28 cellular contexts compared by ENCODE assay signal in the genomic region with DNA sequence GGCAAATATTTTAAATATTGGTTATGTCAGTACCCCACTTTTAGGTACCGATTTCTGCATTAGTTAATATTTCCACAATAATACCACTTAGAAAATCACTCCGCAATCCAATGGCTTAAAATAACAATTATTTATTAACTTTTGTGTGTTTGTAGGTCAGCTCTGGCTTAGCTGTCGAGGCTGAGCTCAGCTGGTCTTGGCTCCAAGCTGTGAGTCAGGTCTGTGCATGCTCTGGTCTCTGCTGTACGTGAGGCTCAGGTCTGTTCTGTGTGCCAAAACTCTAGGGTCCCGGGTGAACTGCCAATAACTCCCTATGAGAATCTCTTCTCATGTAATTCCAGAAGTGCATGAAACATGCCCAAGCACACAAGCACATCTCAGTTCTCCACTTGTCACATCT.
A peak's percentile ranks its signal among the peaks of the same experiment; 100 is the strongest.
DNase-seq lines count a peak whose midpoint lies in the region; ATAC-seq, FAIRE-seq and TF ChIP-seq lines count a peak whose summit lies in the region.
"Had no signal": no experiment of that assay in that cellular context is flagged by ENCODE, and none has a peak within 500 bp of the region (broad histone marks: within the 10 kb centered on the region; RNA-seq: fewer than 3 reads in every experiment).

No MANE protein-coding gene starts in this region.

- H3K36me3 ChIP-seq in brain microvascular endothelial cell (replicated peaks) (no peaks in the 10 kb centered on the region), keratinocyte (ENCODE audit: control insufficient read depth in 2 of 2, extremely low read depth in 1 of 2, insufficient read depth in 2 of 2, low read length in 2 of 2) (no peaks in the 10 kb centered on the region), upper lobe of right lung (no peaks in the 10 kb centered on the region)
- H3K36me3 ChIP-seq: heart right ventricle, left ventricle myocardium inferior, pancreas, right lobe of liver, tibial artery had no signal

- intact Hi-C loops in upper lobe of right lung (cut with DNase I): no loop called here

- FAIRE-seq in keratinocyte (lab: Jason Lieb, UNC): peak; percentile 64
- FAIRE-seq: H54 had no signal

- peak overlapping the region; percentile 63 for H2AFZ ChIP-seq in keratinocyte (ENCODE audit: control insufficient read depth, low read length)

- H3K4me3 ChIP-seq in brain microvascular endothelial cell (ENCODE audit: low read depth, low read length): no peak overlapping the region
- H3K4me3 ChIP-seq in keratinocyte (ENCODE audit: control insufficient read depth in 2 of 3, extremely low read depth in 1 of 3, insufficient read depth in 2 of 3, low read depth in 1 of 3, low read length in 3 of 3): no peak overlapping the region
- H3K4me3 ChIP-seq in upper lobe of right lung: no peak overlapping the region
- H3K4me3 ChIP-seq: heart right ventricle, left ventricle myocardium inferior, pancreas, right lobe of liver, SK-N-MC, tibial artery had no signal

- no peaks in the 10 kb centered on the region for H3K9me1 ChIP-seq in keratinocyte (ENCODE audit: control insufficient read depth, extremely low read depth, insufficient read depth, low read length)

- H3K9ac ChIP-seq in keratinocyte (ENCODE audit: control insufficient read depth, extremely low read depth, insufficient read depth, low read length): no peak overlapping the region

- ATAC-seq in upper lobe of right lung: peak; percentile 43
- no peak for ATAC-seq in GM21717 (IDR thresholded peaks at IDR 0.05; ENCODE audit: unreplicated experiment)
- ATAC-seq: activated CD8-positive, alpha-beta memory T cell treated with anti-CD3 and anti-CD28 coated beads, Interleukin-2, amount 10 ng/mL, durations not matched to agents 7 days and 5 days; heart right ventricle; right lobe of liver; stimulated activated naive CD8-positive, alpha-beta T cell treated with anti-CD3 and anti-CD28 coated beads, Interleukin-15, amount 100 ng/mL, for 72 hours; T-helper 17 cell had no signal

- peaks cover 22% of the 10 kb centered on the region for H3K4me1 ChIP-seq in keratinocyte (ENCODE audit: control insufficient read depth, extremely low read depth, insufficient read depth, low read length)
- H3K4me1 ChIP-seq in upper lobe of right lung: no peaks in the 10 kb centered on the region
- H3K4me1 ChIP-seq: right lobe of liver had no signal

- H3K79me2 ChIP-seq in keratinocyte (ENCODE audit: control insufficient read depth, insufficient read depth, low read length): no peaks in the 10 kb centered on the region

- peak; percentile 75 for DNase-seq in NCI-H1694 treated with DMSO at 0.1 percent for 48 hours (lab: John Stamatoyannopoulos, UW)
- DNase-seq in brain microvascular endothelial cell: peak; percentile 52
- no peak for DNase-seq in keratinocyte (ENCODE audit: low read depth, low spot score)
- peak; percentile 35 for DNase-seq in upper lobe of right lung
- no peak for DNase-seq in DMS153 (lab: John Stamatoyannopoulos, UW)
- no peak for DNase-seq in activated CD8-positive, alpha-beta memory T cell treated with anti-CD3 and anti-CD28 coated beads, Interleukin-2, amount 50 U/mL, for 4 hours
- DNase-seq: activated CD4-positive, alpha-beta T cell treated with anti-CD3 and anti-CD28 coated beads, Interleukin-2, amount 10 ng/mL, durations not matched to agents 7 days and 5 days; activated CD8-positive, alpha-beta memory T cell treated with anti-CD3 and anti-CD28 coated beads, Interleukin-2, amount 10 ng/mL, durations not matched to agents 7 days and 5 days; CD4-positive, CD25-positive, alpha-beta regulatory T cell; DMS53; GF-D8; heart right ventricle; Karpas-422; left ventricle myocardium inferior; MV-4-11; NCI-H187; NCI-H2227 treated with DMSO at 0.1 percent for 48 hours; NCI-H748 treated with DMSO at 0.1 percent for 48 hours; pancreas; right lobe of liver; stimulated activated CD4-positive, alpha-beta T cell treated with anti-CD3 and anti-CD28 coated beads, Interleukin-15, amount 100 ng/mL, for 24 hours; stimulated activated naive CD8-positive, alpha-beta T cell treated with anti-CD3 and anti-CD28 coated beads, Interleukin-15, amount 100 ng/mL, for 72 hours; T-helper 17 cell; tibial artery had no signal

- H4K20me1 ChIP-seq in keratinocyte (ENCODE audit: control insufficient read depth, extremely low read depth, insufficient read depth, low read length): no peaks in the 10 kb centered on the region

- H3K4me2 ChIP-seq in keratinocyte (ENCODE audit: control insufficient read depth, extremely low read depth, insufficient read depth, low read depth, low read length): peak overlapping the region; percentile 70

- H3K9me3 ChIP-seq in keratinocyte (ENCODE audit: control insufficient read depth, low read depth, low read length) (no peaks in the 10 kb centered on the region), upper lobe of right lung (no peaks in the 10 kb centered on the region)
- H3K9me3 ChIP-seq: pancreas, right lobe of liver had no signal

- TF ChIP-seq CTCF in brain microvascular endothelial cell (IDR thresholded peaks at IDR 0.05; ENCODE audit: low read depth, low read length, missing control alignments) (no peak), keratinocyte (optimal IDR thresholded peaks at IDR 0.05 in 1 of 3, IDR thresholded peaks at IDR 0.05 in 1 of 3, conservative IDR thresholded peaks at IDR 0.05 in 1 of 3; ENCODE audit: extremely low read depth in 1 of 3, insufficient read depth in 2 of 3, low read length in 3 of 3) (no peak), upper lobe of right lung (IDR thresholded peaks at IDR 0.05) (no peak)

- H3K27me3 ChIP-seq in brain microvascular endothelial cell (replicated peaks) (no peaks in the 10 kb centered on the region), keratinocyte (ENCODE audit: control insufficient read depth, extremely low read depth, insufficient read depth, low read length) (no peaks in the 10 kb centered on the region), upper lobe of right lung (no peaks in the 10 kb centered on the region)
- H3K27me3 ChIP-seq: heart right ventricle, pancreas, right lobe of liver, tibial artery had no signal

- H3K27ac ChIP-seq in brain microvascular endothelial cell: no peak overlapping the region
- H3K27ac ChIP-seq in keratinocyte (ENCODE audit: control insufficient read depth, insufficient read depth, low read length): no peak overlapping the region
- no peak overlapping the region for H3K27ac ChIP-seq in upper lobe of right lung
- H3K27ac ChIP-seq: heart right ventricle, left ventricle myocardium inferior, pancreas, right lobe of liver, RWPE1, SK-N-MC had no signal

- dilution Hi-C loops in keratinocyte (cut with MboI; ENCODE audit: extremely low pct_ligation_motif_present, low sequenced_read_pairs): no loop called here

- in situ Hi-C loops in brain microvascular endothelial cell (cut with HindIII; ENCODE audit: low pct_ligation_motif_present, low sequenced_read_pairs): no loop called here

Comparison
In these comparisons a context has a peak if more than half of its experiments do, and no peak if none do; other contexts are left out.
1. DNase-seq: peak in NCI-H1694 treated with DMSO at 0.1 percent for 48 hours (single experiment), brain microvascular endothelial cell (single experiment) and upper lobe of right lung (single experiment); none in keratinocyte (single experiment), DMS153 (single experiment) and activated CD8-positive, alpha-beta memory T cell treated with anti-CD3 and anti-CD28 coated beads, Interleukin-2, amount 50 U/mL, for 4 hours (single experiment).